8 cellular contexts compared by ENCODE assay signal in the genomic region with DNA sequence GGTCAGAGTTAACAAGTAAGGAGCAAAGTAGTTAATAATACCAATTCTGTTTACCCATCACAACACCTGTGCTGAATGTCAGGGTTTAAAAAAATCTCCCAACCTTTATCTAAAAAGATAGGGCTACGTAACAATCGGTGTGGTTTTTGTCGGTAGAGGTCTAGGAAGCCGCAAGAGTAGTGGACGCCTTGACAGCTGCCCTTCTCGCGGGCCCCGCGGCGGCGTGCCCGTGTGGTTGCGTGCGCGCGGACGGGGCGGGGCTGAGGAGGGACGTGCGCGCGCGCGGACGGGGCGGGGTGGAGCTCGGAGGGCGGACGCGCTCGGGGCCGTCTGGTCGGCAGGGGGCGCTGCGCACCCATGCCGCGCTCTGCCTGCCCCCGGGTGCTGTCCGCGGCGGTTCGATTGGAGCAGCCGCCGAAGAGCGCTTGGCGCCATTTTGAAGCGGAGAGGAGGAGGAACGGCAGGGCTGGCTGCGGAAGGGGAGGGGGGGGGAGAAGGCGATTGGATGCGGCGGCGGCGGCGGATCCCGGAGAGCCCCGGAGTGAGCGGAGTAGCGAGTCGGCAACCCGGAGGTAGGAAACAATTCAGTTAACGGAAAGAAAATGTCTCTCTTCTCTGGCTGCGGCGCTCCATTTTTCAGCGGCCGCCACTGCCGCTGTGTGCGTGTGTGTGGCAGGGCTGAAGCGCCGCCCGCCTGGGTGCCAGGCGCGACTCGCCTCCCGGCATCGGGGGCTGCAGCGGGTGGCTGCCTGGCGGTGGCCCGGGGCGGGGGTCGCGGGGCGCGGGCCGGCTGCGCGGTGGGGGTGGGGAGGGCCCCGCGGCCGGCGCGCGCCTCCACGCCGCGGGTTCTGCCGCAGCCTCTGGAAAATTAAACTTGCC. TPM values are rescaled to one million over a fixed set of nuclear protein-coding genes. Genes with fewer than 3 reads are reported as not detected.
A peak's percentile ranks its signal among the peaks of the same experiment; 100 is the strongest.
DNase-seq lines count a peak whose midpoint lies in the region; ATAC-seq and TF ChIP-seq lines count a peak whose summit lies in the region.

Gene PDS5B (plus strand): TSS at position 431 of the 879 bp plus-strand sequence. CDS start 62,321 bp downstream, outside the sequence.

- H3K9me3 Mint-ChIP-seq in type B pancreatic cell = no peaks in the 10 kb centered on the region

- WGBS in adrenal gland, 4 donors = 0 to 1% (median 0%) methylated on average over 9 to 97 of the region's 97 CpGs
- 0 to 1% (median 1%) methylated on average over 49 to 97 of the region's 97 CpGs for WGBS in heart left ventricle, 4 donors

- H3K27ac Mint-ChIP-seq in type B pancreatic cell = peak within 1 kb of the TSS; percentile 84

- peak; percentile 86 for TF ChIP-seq CTCF in GM12875 (IDR thresholded peaks at IDR 0.05; ENCODE audit: borderline replicate concordance, insufficient read depth, low read depth, low read length)
- TF ChIP-seq CTCF in adrenal gland (IDR thresholded peaks at IDR 0.05) = peak; percentile 50 to 99 (median 78)
- TF ChIP-seq CTCF in heart left ventricle (IDR thresholded peaks at IDR 0.05) = peak; percentile 66 to 97 (median 94)
- peak; percentile 96 for TF ChIP-seq CTCF in type B pancreatic cell (conservative IDR thresholded peaks at IDR 0.05)

- peak within 1 kb of the TSS; percentile 92 for H3K4me3 Mint-ChIP-seq in type B pancreatic cell

- peak; percentile 91 for ATAC-seq in HG02798 (IDR thresholded peaks at IDR 0.05; ENCODE audit: poor library complexity, unreplicated experiment)
- peak; percentile 95 to 99 (median 96) for ATAC-seq in heart left ventricle

- peak; percentile 23 to 62 for TF ChIP-seq POLR2A in adrenal gland (IDR thresholded peaks at IDR 0.05)
- peak in 1 of 2 donors; percentile 81 for TF ChIP-seq POLR2A in heart left ventricle (IDR thresholded peaks at IDR 0.05)

- peak; percentile 79 for DNase-seq in NCI-H1436 (lab: John Stamatoyannopoulos, UW)
- peak; percentile 94 for DNase-seq in T follicular helper cell (ENCODE audit: low read depth)
- peak; percentile 94 to 96 (median 95) for DNase-seq in adrenal gland
- DNase-seq in heart left ventricle = peak; percentile 95 to 98 (median 96)
- DNase-seq in pons (ENCODE audit: low spot score) = peak; percentile 92
- peak; percentile 98 for DNase-seq in type B pancreatic cell (ENCODE audit: extremely low spot score, unreplicated experiment)

- no peaks in the 10 kb centered on the region for H3K27me3 Mint-ChIP-seq in type B pancreatic cell

- H3K36me3 Mint-ChIP-seq in type B pancreatic cell = no peaks in the 10 kb centered on the region

- peak within 1 kb of the TSS; percentile 90 for H3K4me3 ChIP-seq in GM12875 (ENCODE audit: low read depth, low read length)
- H3K4me3 ChIP-seq in adrenal gland = peak within 1 kb of the TSS; percentile 41 to 81 (median 52)
- H3K4me3 ChIP-seq in heart left ventricle = peak within 1 kb of the TSS; percentile 66 to 95 (median 84)

- H3K27ac ChIP-seq in adrenal gland = peak within 1 kb of the TSS; percentile 79 to 99 (median 85)
- peak within 1 kb of the TSS; percentile 86 to 96 (median 93) for H3K27ac ChIP-seq in heart left ventricle

- intact Hi-C loops in adrenal gland (cut with DNase I) = loop anchor here (2.0 to 10.0 kb wide), 4 partner anchors 49 to 959 kb away; no protein-coding TSS in a partner anchor
- intact Hi-C loops in heart left ventricle (cut with DNase I) = loop anchor here (1.0 to 10.0 kb wide), 12 partner anchors 53 to 1141 kb away; partner anchors contain the start of gene KL (in 2 of the 10)

- H3K9me3 ChIP-seq in adrenal gland (replicated peaks in 1 of 3) = no peaks in the 10 kb centered on the region
- H3K9me3 ChIP-seq in heart left ventricle = no peaks in the 10 kb centered on the region

- H3K27me3 ChIP-seq in adrenal gland (no peaks in the 10 kb centered on the region), heart left ventricle (no peaks in the 10 kb centered on the region)

- H3K36me3 ChIP-seq in adrenal gland (replicated peaks in 1 of 2) (no peaks in the 10 kb centered on the region), heart left ventricle (no peaks in the 10 kb centered on the region)

- peaks cover 23% of the 10 kb centered on the region for H3K4me1 Mint-ChIP-seq in type B pancreatic cell (ENCODE audit: unreplicated experiment)

- H3K4me1 ChIP-seq in adrenal gland (replicated peaks in 1 of 2) (peaks cover 6 to 29% of the 10 kb centered on the region in 2 donors), heart left ventricle (peaks cover 0 to 38% (median 27%) of the 10 kb centered on the region in 12 donors)

RNA-seq across cellular contexts. Expression of gene PDS5B, which starts in this region (rescaled TPM):
- 10 to 100 TPM; 15.3 to 59.4 (median 31.1) TPM for total RNA-seq in adrenal gland
- 10 to 100 TPM in 1 of 3 donors, 1 to 10 TPM in 2; 3.9 to 29.8 (median 9.5) TPM for polyA plus RNA-seq in adrenal gland
- 10 to 100 TPM; 12.0 to 28.8 (median 19.4) TPM for total RNA-seq in heart left ventricle
- polyA plus RNA-seq in heart left ventricle = 10 to 100 TPM in 1 of 2 donors, 1 to 10 TPM in 1; 3.7 to 10.2 TPM
- total RNA-seq in type B pancreatic cell (ENCODE audit: low replicate concordance) = 32.6 and 69.9 TPM in 2 replicates

Comparison
In these comparisons a context has a peak if more than half of its experiments do, and no peak if none do; other contexts are left out.
1. Peak in every context shown above with its lines: DNase-seq, ATAC-seq, H3K4me3 ChIP-seq and H3K27ac ChIP-seq.